ENCODE assay signal across 10 cellular contexts in genomic region chr19:1073956-1074511, GRCh38. TPM values are rescaled to one million over a fixed set of nuclear protein-coding genes. Genes with fewer than 3 reads are reported as not detected.
DNase-seq lines count a peak whose midpoint lies in the region; ATAC-seq and TF ChIP-seq lines count a peak whose summit lies in the region.
"Had no signal": no experiment of that assay in that cellular context is flagged by ENCODE, and none has a peak within 500 bp of the region (broad histone marks: within the 10 kb centered on the region; RNA-seq: fewer than 3 reads in every experiment).

No MANE protein-coding gene starts in this region.

- intact Hi-C loops in CD8-positive, alpha-beta T cell (cut with DNase I, micrococcal nuclease), result loop anchor here (2.0 to 10.0 kb wide), 4 partner anchors 21 to 279 kb away; partner anchors contain the start of genes MIDN (in 1 of the 2), POLR2E (in 1 of the 2), PTBP1 (in 1 of the 2) and RNU6-2 (in 1 of the 2)
- intact Hi-C loops in uterus (cut with DNase I; ENCODE audit: low total_unique reads), result no loop called here

- H3K4me1 ChIP-seq in CD8-positive, alpha-beta T cell (ENCODE audit: insufficient read depth, low read length), result peaks cover 73% of the 10 kb centered on the region
- H3K4me1 ChIP-seq in uterus, result peaks cover 0 to 6% of the 10 kb centered on the region in 2 donors

- H3K9me3 ChIP-seq in CD8-positive, alpha-beta T cell (ENCODE audit: low read length), result no peaks in the 10 kb centered on the region
- no peaks in the 10 kb centered on the region for H3K9me3 ChIP-seq in uterus
- H3K9me3 ChIP-seq: pancreas, vagina had no signal

- no peaks in the 10 kb centered on the region for H3K27me3 ChIP-seq in CD8-positive, alpha-beta T cell (ENCODE audit: insufficient read depth, low read length)
- peaks cover 8 to 20% of the 10 kb centered on the region in 2 donors for H3K27me3 ChIP-seq in uterus
- H3K27me3 ChIP-seq: vagina had no signal

- POLR2A ChIA-PET in CD8-positive, alpha-beta T cell (lab: Charles Lee), result interaction anchor here (0.9 to 28.4 kb wide), 8 partner anchors 1 to 277 kb away, joined by 3 to 1023 read pairs (median 62); partner anchors contain the start of genes ABCA7, ARHGAP45, CNN2 and PTBP1

- H3K27ac Mint-ChIP-seq in CD8-positive, alpha-beta T cell, result peak overlapping the region; percentile 100
- no peak overlapping the region for H3K27ac Mint-ChIP-seq in activated T-helper 17 cell treated with anti-CD3 and anti-CD28 coated beads, Interleukin-2, amount 50 U/mL, for 72 hours
- H3K27ac Mint-ChIP-seq in natural killer cell treated with Interleukin-12 subunit alpha and Interleukin-12 subunit beta and Interleukin-15 and Interleukin-18, amount 100 ng/mL, for 72 hours, result no peak overlapping the region

- no peaks in the 10 kb centered on the region for H3K27me3 Mint-ChIP-seq in CD8-positive, alpha-beta T cell (ENCODE audit: low read depth)
- H3K27me3 Mint-ChIP-seq in activated T-helper 17 cell treated with anti-CD3 and anti-CD28 coated beads, Interleukin-2, amount 50 U/mL, for 72 hours, result no peaks in the 10 kb centered on the region
- H3K27me3 Mint-ChIP-seq in natural killer cell treated with Interleukin-12 subunit alpha and Interleukin-12 subunit beta and Interleukin-15 and Interleukin-18, amount 100 ng/mL, for 72 hours, result no peaks in the 10 kb centered on the region

- ATAC-seq in CD8-positive, alpha-beta T cell, result peak; percentile 1
- no peak for ATAC-seq in activated T-helper 17 cell treated with anti-CD3 and anti-CD28 coated beads, Interleukin-2, amount 50 U/mL, for 72 hours (replicated peaks)
- ATAC-seq in natural killer cell treated with Interleukin-12 subunit alpha and Interleukin-12 subunit beta and Interleukin-15 and Interleukin-18, amount 100 ng/mL, for 72 hours, result no peak

- H3K4me3 Mint-ChIP-seq in CD8-positive, alpha-beta T cell, result peak overlapping the region; percentile 70
- H3K4me3 Mint-ChIP-seq in activated T-helper 17 cell treated with anti-CD3 and anti-CD28 coated beads, Interleukin-2, amount 50 U/mL, for 72 hours, result peak overlapping the region; percentile 82
- H3K4me3 Mint-ChIP-seq in natural killer cell treated with Interleukin-12 subunit alpha and Interleukin-12 subunit beta and Interleukin-15 and Interleukin-18, amount 100 ng/mL, for 72 hours, result peak overlapping the region; percentile 39

- H3K9me3 Mint-ChIP-seq in CD8-positive, alpha-beta T cell, result no peaks in the 10 kb centered on the region
- H3K9me3 Mint-ChIP-seq in activated T-helper 17 cell treated with anti-CD3 and anti-CD28 coated beads, Interleukin-2, amount 50 U/mL, for 72 hours, result no peaks in the 10 kb centered on the region
- H3K9me3 Mint-ChIP-seq in natural killer cell treated with Interleukin-12 subunit alpha and Interleukin-12 subunit beta and Interleukin-15 and Interleukin-18, amount 100 ng/mL, for 72 hours, result no peaks in the 10 kb centered on the region

- H3K36me3 Mint-ChIP-seq in CD8-positive, alpha-beta T cell, result peaks cover 60% of the 10 kb centered on the region
- peaks cover 90% of the 10 kb centered on the region for H3K36me3 Mint-ChIP-seq in activated T-helper 17 cell treated with anti-CD3 and anti-CD28 coated beads, Interleukin-2, amount 50 U/mL, for 72 hours (ENCODE audit: low read depth)
- peaks cover 16% of the 10 kb centered on the region for H3K36me3 Mint-ChIP-seq in natural killer cell treated with Interleukin-12 subunit alpha and Interleukin-12 subunit beta and Interleukin-15 and Interleukin-18, amount 100 ng/mL, for 72 hours

- DNase-seq in CD8-positive, alpha-beta T cell, result no peak
- no peak for DNase-seq in Jurkat, Clone E6-1 (ENCODE audit: low read depth, low spot score)
- no peak for DNase-seq in natural killer cell treated with Interleukin-12 subunit alpha and Interleukin-12 subunit beta and Interleukin-15 and Interleukin-18, amount 100 ng/mL, for 72 hours (ENCODE audit: low spot score)
- DNase-seq in NCI-H1694 (lab: John Stamatoyannopoulos, UW), result no peak
- DNase-seq in NCI-H82 (lab: John Stamatoyannopoulos, UW), result no peak
- no peak for DNase-seq in uterus
- DNase-seq in superior temporal gyrus (ENCODE audit: extremely low spot score), result no peak

- no peak for TF ChIP-seq CTCF in CD8-positive, alpha-beta T cell (IDR thresholded peaks at IDR 0.05)
- no peak for TF ChIP-seq CTCF in uterus (IDR thresholded peaks at IDR 0.05)

- peaks cover 52% of the 10 kb centered on the region for H3K4me1 Mint-ChIP-seq in CD8-positive, alpha-beta T cell (ENCODE audit: low read depth)
- H3K4me1 Mint-ChIP-seq in activated T-helper 17 cell treated with anti-CD3 and anti-CD28 coated beads, Interleukin-2, amount 50 U/mL, for 72 hours, result peaks cover 14% of the 10 kb centered on the region
- peaks cover 32 to 40% of the 10 kb centered on the region in 2 donors for H3K4me1 Mint-ChIP-seq in natural killer cell treated with Interleukin-12 subunit alpha and Interleukin-12 subunit beta and Interleukin-15 and Interleukin-18, amount 100 ng/mL, for 72 hours (ENCODE audit: low read depth in 2 of 2)

- peaks cover 45% of the 10 kb centered on the region for H3K36me3 ChIP-seq in CD8-positive, alpha-beta T cell (ENCODE audit: insufficient read depth, low read length)
- no peaks in the 10 kb centered on the region for H3K36me3 ChIP-seq in uterus
- H3K36me3 ChIP-seq: pancreas, vagina had no signal

- H3K27ac ChIP-seq in CD8-positive, alpha-beta T cell (ENCODE audit: low read depth, low read length), result peak overlapping the region; percentile 29
- no peak overlapping the region for H3K27ac ChIP-seq in uterus
- H3K27ac ChIP-seq: pancreas, vagina had no signal

- peak overlapping the region; percentile 4 for H3K4me3 ChIP-seq in CD8-positive, alpha-beta T cell (ENCODE audit: low read depth, low read length)
- peak overlapping the region; percentile 36 for H3K4me3 ChIP-seq in Jurkat, Clone E6-1 (ENCODE audit: low read length)
- no peak overlapping the region for H3K4me3 ChIP-seq in uterus
- H3K4me3 ChIP-seq: pancreas, vagina had no signal

- CTCF ChIA-PET in CD8-positive, alpha-beta T cell (lab: Charles Lee), result interaction anchor here (1.0 to 8.4 kb wide), 3 partner anchors 8 to 46 kb away, joined by 3 to 80 read pairs (median 44); partner anchors contain the start of gene CNN2

- no peak for TF ChIP-seq POLR2A in uterus (IDR thresholded peaks at IDR 0.05)

RNA-seq across cellular contexts. Expression of gene ARHGAP45, which starts 7.1 kb away (rescaled TPM):
- 100 to 1,000 TPM; 901 to 938 TPM for total RNA-seq in CD8-positive, alpha-beta T cell
- 81.3 TPM for polyA plus RNA-seq in Jurkat, Clone E6-1 (2012; ENCODE audit: insufficient read depth, insufficient read length)
- total RNA-seq in activated T-helper 17 cell treated with anti-CD3 and anti-CD28 coated beads, Interleukin-2, amount 50 U/mL, for 72 hours, result 100 to 1,000 TPM; 211 to 310 TPM
- total RNA-seq in natural killer cell treated with Interleukin-12 subunit alpha and Interleukin-12 subunit beta and Interleukin-15 and Interleukin-18, amount 100 ng/mL, for 72 hours, result 100 to 1,000 TPM; 320 to 338 TPM
- 100 to 1,000 TPM in 1 of 4 donors, 1 to 10 TPM in 3; 4.1 to 154 (median 8.6) TPM for total RNA-seq in uterus

RNA-seq across cellular contexts. Expression of gene POLR2E, which starts 21.1 kb away (rescaled TPM):
- 10 to 100 TPM; 75.3 to 76.2 TPM for total RNA-seq in CD8-positive, alpha-beta T cell
- polyA plus RNA-seq in Jurkat, Clone E6-1 (2012; ENCODE audit: insufficient read depth, insufficient read length), result 159 TPM
- total RNA-seq in activated T-helper 17 cell treated with anti-CD3 and anti-CD28 coated beads, Interleukin-2, amount 50 U/mL, for 72 hours, result 100 to 1,000 TPM; 155 to 248 TPM
- 100 to 1,000 TPM; 168 to 241 TPM for total RNA-seq in natural killer cell treated with Interleukin-12 subunit alpha and Interleukin-12 subunit beta and Interleukin-15 and Interleukin-18, amount 100 ng/mL, for 72 hours
- total RNA-seq in uterus, result 100 to 1,000 TPM in 1 of 4 donors, 10 to 100 TPM in 3; 13.6 to 112 (median 59.8) TPM

RNA-seq across cellular contexts. Expression of gene GPX4, which starts 29.8 kb away (rescaled TPM):
- total RNA-seq in CD8-positive, alpha-beta T cell, result 100 to 1,000 TPM; 172 to 174 TPM
- 394 TPM for polyA plus RNA-seq in Jurkat, Clone E6-1 (2012; ENCODE audit: insufficient read depth, insufficient read length)
- total RNA-seq in activated T-helper 17 cell treated with anti-CD3 and anti-CD28 coated beads, Interleukin-2, amount 50 U/mL, for 72 hours, result 100 to 1,000 TPM; 110 to 170 TPM
- 100 to 1,000 TPM in 1 of 2 donors, 10 to 100 TPM in 1; 86.4 to 174 TPM for total RNA-seq in natural killer cell treated with Interleukin-12 subunit alpha and Interleukin-12 subunit beta and Interleukin-15 and Interleukin-18, amount 100 ng/mL, for 72 hours
- 100 to 1,000 TPM in 3 of 4 donors, 10 to 100 TPM in 1; 68.2 to 357 (median 163) TPM for total RNA-seq in uterus

RNA-seq across cellular contexts. Expression of gene ABCA7, which starts 34.1 kb away (rescaled TPM):
- total RNA-seq in CD8-positive, alpha-beta T cell, result 10 to 100 TPM; 93.3 to 98.0 TPM
- 34.4 TPM for polyA plus RNA-seq in Jurkat, Clone E6-1 (2012; ENCODE audit: insufficient read depth, insufficient read length)
- total RNA-seq in activated T-helper 17 cell treated with anti-CD3 and anti-CD28 coated beads, Interleukin-2, amount 50 U/mL, for 72 hours, result 10 to 100 TPM; 21.8 to 31.2 TPM
- total RNA-seq in natural killer cell treated with Interleukin-12 subunit alpha and Interleukin-12 subunit beta and Interleukin-15 and Interleukin-18, amount 100 ng/mL, for 72 hours, result 10 to 100 TPM; 53.7 to 69.9 TPM
- 10 to 100 TPM in 1 of 4 donors, 1 to 10 TPM in 2, under 1 TPM in 1; 0.59 to 10.4 (median 2.7) TPM for total RNA-seq in uterus

RNA-seq across cellular contexts. Expression of gene CNN2, which starts 47.6 kb away (rescaled TPM):
- total RNA-seq in CD8-positive, alpha-beta T cell, result 100 to 1,000 TPM; 382 to 392 TPM
- 130 TPM for polyA plus RNA-seq in Jurkat, Clone E6-1 (2012; ENCODE audit: insufficient read depth, insufficient read length)
- 100 to 1,000 TPM; 152 to 246 TPM for total RNA-seq in activated T-helper 17 cell treated with anti-CD3 and anti-CD28 coated beads, Interleukin-2, amount 50 U/mL, for 72 hours
- 100 to 1,000 TPM; 119 to 141 TPM for total RNA-seq in natural killer cell treated with Interleukin-12 subunit alpha and Interleukin-12 subunit beta and Interleukin-15 and Interleukin-18, amount 100 ng/mL, for 72 hours
- 100 to 1,000 TPM in 2 of 4 donors, 10 to 100 TPM in 2; 14.3 to 186 (median 88.5) TPM for total RNA-seq in uterus

Comparison
In these comparisons a context has a peak if more than half of its experiments do, and no peak if none do; other contexts are left out.
1. H3K4me3 ChIP-seq: peak in CD8-positive, alpha-beta T cell (single experiment) and Jurkat, Clone E6-1 (single experiment); none in uterus (0 of 2).
2. Peak in every context shown above with its lines, with median percentiles within 50 percentile points of each other: H3K4me3 Mint-ChIP-seq.